In the genomic region with DNA sequence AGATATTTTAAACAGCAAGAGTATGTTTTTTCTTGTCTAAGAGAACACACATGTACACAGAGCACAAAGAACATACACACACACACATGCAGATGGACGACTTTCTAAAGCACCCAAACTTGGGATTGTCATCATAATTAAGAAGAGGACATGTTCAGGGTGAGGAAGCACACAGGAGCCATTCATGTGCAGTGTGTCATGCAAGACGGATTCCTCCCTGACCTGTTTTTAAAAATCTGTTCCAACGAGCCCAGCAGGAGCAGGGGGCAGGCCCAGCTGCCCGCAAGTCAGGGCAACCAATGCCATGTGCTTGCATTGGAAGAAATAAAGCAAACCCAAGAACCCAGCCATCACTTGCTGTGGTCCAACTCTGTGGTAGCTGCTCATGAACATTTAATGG, we compare ENCODE assay signal across 26 cellular contexts.
"Had no signal": no experiment of that assay in that cellular context is flagged by ENCODE, and none has a peak within 500 bp of the region (broad histone marks: within the 10 kb centered on the region; RNA-seq: fewer than 3 reads in every experiment).

No MANE protein-coding gene starts in this region.

- H3K4me3 ChIP-seq: adrenal gland, body of pancreas, coronary artery, dorsolateral prefrontal cortex had no signal

- H3K27me3 ChIP-seq: body of pancreas had no signal

- H3K9me3 ChIP-seq: adrenal gland, body of pancreas had no signal

- H3K27ac ChIP-seq: adrenal gland, body of pancreas, coronary artery, dorsolateral prefrontal cortex, WERI-Rb-1 had no signal

- H3K4me1 ChIP-seq: adrenal gland, body of pancreas had no signal

- H3K36me3 ChIP-seq: adrenal gland, WERI-Rb-1 had no signal

- DNase-seq: activated B cell treated with CpG ODN at 0.5 μM for 24 hours; activated CD4-positive, alpha-beta T cell treated with anti-CD3 and anti-CD28 coated beads for 48 hours; activated CD4-positive, alpha-beta T cell treated with anti-CD3 and anti-CD28 coated beads, Interleukin-2, amount 50 U/mL, for 1 hour; activated CD4-positive, alpha-beta T cell treated with anti-CD3 and anti-CD28 coated beads, Interleukin-2, amount 50 U/mL, for 48 hours; activated CD8-positive, alpha-beta memory T cell treated with anti-CD3 and anti-CD28 coated beads for 24 hours; activated CD8-positive, alpha-beta T cell treated with anti-CD3 and anti-CD28 coated beads for 36 hours; activated effector memory CD4-positive, alpha-beta T cell treated with Interleukin-2 at 50 U/mL for 16 hours; activated gamma-delta T cell treated with Interleukin-2 at 50 U/mL for 16 hours; activated naive CD4-positive, alpha-beta T cell treated with anti-CD3 and anti-CD28 coated beads, Interleukin-2, amount 50 U/mL, for 16 hours; activated naive CD4-positive, alpha-beta T cell treated with Interleukin-2 at 50 U/mL for 16 hours; activated T-cell treated with anti-CD3 and anti-CD28 coated beads, Interleukin-2, amount 50 U/mL, for 4 hours; adrenal gland; amygdala; aorta; body of pancreas; caudate nucleus; cerebellar nuclear complex; dorsolateral prefrontal cortex; effector memory CD4-positive, alpha-beta T cell; endodermal cell; erythroblast; foreskin fibroblast; head of caudate nucleus; T-helper 2 cell; WERI-Rb-1 had no signal
